In genomic region chr9:607417-607816, GRCh38 we compare ENCODE assay signal across 26 cellular contexts.
"Had no signal": no experiment of that assay in that cellular context is flagged by ENCODE, and none has a peak within 500 bp of the region (broad histone marks: within the 10 kb centered on the region; RNA-seq: fewer than 3 reads in every experiment).

No MANE protein-coding gene starts in this region.

- H3K9me3 ChIP-seq: psoas muscle, right atrium auricular region, transverse colon had no signal

- ATAC-seq: activated CD4-positive, alpha-beta T cell treated with anti-CD3 and anti-CD28 coated beads for 36 hours; activated naive CD4-positive, alpha-beta T cell treated with anti-CD3 and anti-CD28 coated beads, Interleukin-2, amount 50 U/mL, for 72 hours; activated T-helper 17 cell treated with anti-CD3 and anti-CD28 coated beads, Interleukin-2, amount 50 U/mL, for 72 hours; left cardiac atrium; natural killer cell; psoas muscle; stimulated activated effector memory CD8-positive, alpha-beta T cell treated with anti-CD3 and anti-CD28 coated beads, Interleukin-12 subunit alpha, Interleukin-12 subunit beta, amount 100 ng/mL, for 72 hours; stimulated activated naive CD8-positive, alpha-beta T cell treated with anti-CD3 and anti-CD28 coated beads, Interleukin-15, amount 100 ng/mL, for 72 hours; T-helper 17 cell had no signal

- H3K4me3 Mint-ChIP-seq: activated B cell treated with CpG ODN at 0.5 μM for 24 hours; activated CD4-positive, alpha-beta T cell treated with anti-CD3 and anti-CD28 coated beads for 36 hours; activated T-cell treated with anti-CD3 and anti-CD28 coated beads, Interleukin-2, amount 50 U/mL, for 24 hours; activated T-helper 17 cell treated with anti-CD3 and anti-CD28 coated beads, Interleukin-2, amount 50 U/mL, for 72 hours; brain; natural killer cell; stimulated activated effector memory CD8-positive, alpha-beta T cell treated with anti-CD3 and anti-CD28 coated beads, Interleukin-12 subunit alpha, Interleukin-12 subunit beta, amount 100 ng/mL, for 72 hours; stimulated activated naive CD8-positive, alpha-beta T cell treated with anti-CD3 and anti-CD28 coated beads, Interleukin-15, amount 100 ng/mL, for 72 hours; T-helper 17 cell had no signal

- H3K4me1 Mint-ChIP-seq: activated B cell treated with CpG ODN at 0.5 μM for 24 hours; activated CD4-positive, alpha-beta T cell treated with anti-CD3 and anti-CD28 coated beads for 36 hours; activated T-helper 17 cell treated with anti-CD3 and anti-CD28 coated beads, Interleukin-2, amount 50 U/mL, for 72 hours; brain; natural killer cell; stimulated activated effector memory CD8-positive, alpha-beta T cell treated with anti-CD3 and anti-CD28 coated beads, Interleukin-12 subunit alpha, Interleukin-12 subunit beta, amount 100 ng/mL, for 72 hours; stimulated activated naive CD8-positive, alpha-beta T cell treated with anti-CD3 and anti-CD28 coated beads, Interleukin-15, amount 100 ng/mL, for 72 hours had no signal

- H3K27me3 ChIP-seq: right atrium auricular region, transverse colon had no signal

- H3K9me3 Mint-ChIP-seq: activated B cell treated with CpG ODN at 0.5 μM for 24 hours; activated naive CD4-positive, alpha-beta T cell treated with anti-CD3 and anti-CD28 coated beads, Interleukin-2, amount 50 U/mL, for 72 hours; activated T-cell treated with anti-CD3 and anti-CD28 coated beads, Interleukin-2, amount 50 U/mL, for 24 hours; activated T-helper 17 cell treated with anti-CD3 and anti-CD28 coated beads, Interleukin-2, amount 50 U/mL, for 72 hours; brain; natural killer cell; stimulated activated effector memory CD8-positive, alpha-beta T cell treated with anti-CD3 and anti-CD28 coated beads, Interleukin-12 subunit alpha, Interleukin-12 subunit beta, amount 100 ng/mL, for 72 hours; stimulated activated naive CD8-positive, alpha-beta T cell treated with anti-CD3 and anti-CD28 coated beads, Interleukin-15, amount 100 ng/mL, for 72 hours had no signal

- H3K36me3 Mint-ChIP-seq: activated naive CD4-positive, alpha-beta T cell treated with anti-CD3 and anti-CD28 coated beads, Interleukin-2, amount 50 U/mL, for 72 hours; natural killer cell; stimulated activated effector memory CD8-positive, alpha-beta T cell treated with anti-CD3 and anti-CD28 coated beads, Interleukin-12 subunit alpha, Interleukin-12 subunit beta, amount 100 ng/mL, for 72 hours had no signal

- H3K4me3 ChIP-seq: psoas muscle, right atrium auricular region, SK-N-MC, transverse colon had no signal

- H3K27ac ChIP-seq: psoas muscle, right atrium auricular region, SK-N-MC, transverse colon had no signal

- FAIRE-seq: endothelial cell of umbilical vein, islet of Langerhans had no signal

- H3K36me3 ChIP-seq: right atrium auricular region, transverse colon had no signal

- H3K27ac Mint-ChIP-seq: activated B cell treated with CpG ODN at 0.5 μM for 24 hours; activated CD4-positive, alpha-beta T cell treated with anti-CD3 and anti-CD28 coated beads for 36 hours; activated naive CD4-positive, alpha-beta T cell treated with anti-CD3 and anti-CD28 coated beads, Interleukin-2, amount 50 U/mL, for 72 hours; activated T-cell treated with anti-CD3 and anti-CD28 coated beads, Interleukin-2, amount 50 U/mL, for 24 hours; activated T-helper 17 cell treated with anti-CD3 and anti-CD28 coated beads, Interleukin-2, amount 50 U/mL, for 72 hours; brain; natural killer cell; stimulated activated effector memory CD8-positive, alpha-beta T cell treated with anti-CD3 and anti-CD28 coated beads, Interleukin-12 subunit alpha, Interleukin-12 subunit beta, amount 100 ng/mL, for 72 hours; T-helper 17 cell had no signal

- H3K27me3 Mint-ChIP-seq: stimulated activated naive CD8-positive, alpha-beta T cell treated with anti-CD3 and anti-CD28 coated beads, Interleukin-15, amount 100 ng/mL, for 72 hours had no signal

- DNase-seq: activated B cell treated with CpG ODN at 0.5 μM for 24 hours; activated CD4-positive, alpha-beta T cell treated with anti-CD3 and anti-CD28 coated beads for 36 hours; activated CD4-positive, alpha-beta T cell treated with anti-CD3 and anti-CD28 coated beads, Interleukin-2, amount 50 U/mL, for 4 hours; activated CD8-positive, alpha-beta memory T cell treated with anti-CD3 and anti-CD28 coated beads for 24 hours; activated CD8-positive, alpha-beta memory T cell treated with anti-CD3 and anti-CD28 coated beads, Interleukin-2, amount 50 U/mL, for 4 hours; activated T-cell treated with anti-CD3 and anti-CD28 coated beads, Interleukin-2, amount 50 U/mL, for 24 hours; aorta; central memory CD4-positive, alpha-beta T cell; effector memory CD4-positive, alpha-beta T cell; foreskin fibroblast; left cardiac atrium; midbrain; natural killer cell; psoas muscle; stimulated activated naive CD8-positive, alpha-beta T cell treated with anti-CD3 and anti-CD28 coated beads, Interleukin-15, amount 100 ng/mL, for 72 hours; SW 1271; T-helper 17 cell; transverse colon had no signal

- H3K4me1 ChIP-seq: psoas muscle, transverse colon had no signal
